ENCODE assay signal across 18 cellular contexts in the genomic region with DNA sequence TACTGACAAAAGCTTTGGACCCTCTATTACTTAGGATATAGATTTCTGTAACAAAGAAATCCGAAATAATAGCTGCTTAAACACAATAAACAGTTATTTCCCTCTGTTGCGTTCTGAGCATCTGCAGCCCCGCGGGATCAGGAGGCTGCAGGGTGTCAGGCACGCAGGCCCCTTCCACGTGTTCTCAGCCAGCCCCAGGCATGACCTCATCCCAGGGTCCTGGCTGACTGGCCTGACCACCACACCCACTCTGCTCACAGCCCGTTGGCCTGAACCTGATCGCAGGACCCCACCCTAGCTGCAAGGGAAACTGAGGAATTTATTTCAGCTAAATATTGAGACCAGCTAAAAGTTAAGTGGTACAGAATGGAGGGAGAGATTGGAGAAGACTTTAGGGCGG. TPM values are rescaled to one million over a fixed set of nuclear protein-coding genes. Genes with fewer than 3 reads are reported as not detected.
"Had no signal": no experiment of that assay in that cellular context is flagged by ENCODE, and none has a peak within 500 bp of the region (broad histone marks: within the 10 kb centered on the region; RNA-seq: fewer than 3 reads in every experiment).

No MANE protein-coding gene starts in this region.

- H3K27ac ChIP-seq: cardiac muscle cell, epithelial cell of prostate, foreskin keratinocyte, ovary, sigmoid colon had no signal

- H3K9me3 Mint-ChIP-seq: activated naive CD4-positive, alpha-beta T cell treated with anti-CD3 and anti-CD28 coated beads, Interleukin-2, amount 50 U/mL, for 72 hours; mesothelial cell of epicardium; stimulated activated effector memory CD8-positive, alpha-beta T cell treated with anti-CD3 and anti-CD28 coated beads, Interleukin-12 subunit alpha, Interleukin-12 subunit beta, amount 100 ng/mL, for 72 hours had no signal

- H3K4me3 Mint-ChIP-seq: mesothelial cell of epicardium; stimulated activated effector memory CD8-positive, alpha-beta T cell treated with anti-CD3 and anti-CD28 coated beads, Interleukin-12 subunit alpha, Interleukin-12 subunit beta, amount 100 ng/mL, for 72 hours had no signal

- H3K4me1 ChIP-seq: foreskin keratinocyte, sigmoid colon had no signal

- ATAC-seq: activated CD4-positive, CD25-positive, alpha-beta regulatory T cell treated with anti-CD3 and anti-CD28 coated beads, Interleukin-2, amount 50 U/mL, for 24 hours; activated naive CD4-positive, alpha-beta T cell treated with anti-CD3 and anti-CD28 coated beads, Interleukin-2, amount 50 U/mL, for 72 hours; foreskin keratinocyte; stimulated activated effector memory CD8-positive, alpha-beta T cell treated with anti-CD3 and anti-CD28 coated beads, Interleukin-12 subunit alpha, Interleukin-12 subunit beta, amount 100 ng/mL, for 72 hours had no signal

- H3K27ac Mint-ChIP-seq: activated naive CD4-positive, alpha-beta T cell treated with anti-CD3 and anti-CD28 coated beads, Interleukin-2, amount 50 U/mL, for 72 hours; mesothelial cell of epicardium; stimulated activated effector memory CD8-positive, alpha-beta T cell treated with anti-CD3 and anti-CD28 coated beads, Interleukin-12 subunit alpha, Interleukin-12 subunit beta, amount 100 ng/mL, for 72 hours had no signal

- H3K36me3 Mint-ChIP-seq: mesothelial cell of epicardium; stimulated activated effector memory CD8-positive, alpha-beta T cell treated with anti-CD3 and anti-CD28 coated beads, Interleukin-12 subunit alpha, Interleukin-12 subunit beta, amount 100 ng/mL, for 72 hours had no signal

- H3K36me3 ChIP-seq: cardiac muscle cell, ovary, sigmoid colon had no signal

- H3K27me3 ChIP-seq: cardiac muscle cell, ovary had no signal

- DNase-seq: activated CD4-positive, alpha-beta T cell treated with anti-CD3 and anti-CD28 coated beads, Interleukin-2, amount 50 U/mL, for 1 hour; activated CD8-positive, alpha-beta memory T cell treated with anti-CD3 and anti-CD28 coated beads, Interleukin-2, amount 50 U/mL, for 4 hours; activated effector memory CD4-positive, alpha-beta T cell treated with anti-CD3 and anti-CD28 coated beads, Interleukin-2, amount 50 U/mL, for 16 hours; activated T-cell treated with anti-CD3 and anti-CD28 coated beads, Interleukin-2, amount 50 U/mL, for 48 hours; foreskin keratinocyte; ovary; sigmoid colon; stimulated activated CD4-positive, alpha-beta T cell treated with anti-CD3 and anti-CD28 coated beads, Interleukin-4, amount 100 ng/mL, for 24 hours had no signal

- H3K4me1 Mint-ChIP-seq: mesothelial cell of epicardium had no signal

- H3K4me3 ChIP-seq: cardiac muscle cell, lung, ovary, sigmoid colon had no signal

- H3K9me3 ChIP-seq: ovary, sigmoid colon had no signal

RNA-seq across cellular contexts. Expression of a gene that starts 10.7 kb away (rescaled TPM):
- total RNA-seq: activated naive CD4-positive, alpha-beta T cell treated with anti-CD3 and anti-CD28 coated beads, Interleukin-2, amount 50 U/mL, for 72 hours; fibroblast of lung; foreskin keratinocyte; T-helper 1 cell treated with Interleukin-12 subunit alpha and Interleukin-12 subunit beta and Interleukin-4 antibody, amounts not matched to agents 30 ng/mL and 1 ng/mL, for 36 hours had no signal
- polyA plus RNA-seq: foreskin keratinocyte, keratinocyte had no signal

RNA-seq across cellular contexts. Expression of a gene that starts 17.0 kb away (rescaled TPM):
- total RNA-seq: cardiac muscle cell had no signal
- polyA plus RNA-seq: cardiac muscle cell had no signal
